Comparison of ENCODE assay signal across 8 cellular contexts in genomic region chrX:153609917-153610833, GRCh38. TPM values are rescaled to one million over a fixed set of nuclear protein-coding genes. Genes with fewer than 3 reads are reported as not detected.
A peak's percentile ranks its signal among the peaks of the same experiment; 100 is the strongest.
DNase-seq lines count a peak whose midpoint lies in the region; ATAC-seq, FAIRE-seq and TF ChIP-seq lines count a peak whose summit lies in the region.

No MANE protein-coding gene starts in this region.

- H3K36me3 Mint-ChIP-seq in activated naive CD4-positive, alpha-beta T cell treated with anti-CD3 and anti-CD28 coated beads, Interleukin-2, amount 50 U/mL, for 24 hours: no peaks in the 10 kb centered on the region
- peaks cover 5% of the 10 kb centered on the region for H3K36me3 Mint-ChIP-seq in glutamatergic neuron (ENCODE audit: unreplicated experiment)

- H3K27ac Mint-ChIP-seq in activated naive CD4-positive, alpha-beta T cell treated with anti-CD3 and anti-CD28 coated beads, Interleukin-2, amount 50 U/mL, for 24 hours: no peak overlapping the region
- H3K27ac Mint-ChIP-seq in glutamatergic neuron (ENCODE audit: unreplicated experiment): no peak overlapping the region

- H3K4me1 Mint-ChIP-seq in activated naive CD4-positive, alpha-beta T cell treated with anti-CD3 and anti-CD28 coated beads, Interleukin-2, amount 50 U/mL, for 24 hours: peaks cover 19% of the 10 kb centered on the region
- no peaks in the 10 kb centered on the region for H3K4me1 Mint-ChIP-seq in glutamatergic neuron (ENCODE audit: low read depth, unreplicated experiment)

- H3K9me3 Mint-ChIP-seq in activated naive CD4-positive, alpha-beta T cell treated with anti-CD3 and anti-CD28 coated beads, Interleukin-2, amount 50 U/mL, for 24 hours: no peaks in the 10 kb centered on the region
- H3K9me3 Mint-ChIP-seq in glutamatergic neuron (ENCODE audit: unreplicated experiment): peaks cover 3% of the 10 kb centered on the region

- peak overlapping the region; percentile 81 for H3K4me3 Mint-ChIP-seq in activated naive CD4-positive, alpha-beta T cell treated with anti-CD3 and anti-CD28 coated beads, Interleukin-2, amount 50 U/mL, for 24 hours
- H3K4me3 Mint-ChIP-seq in glutamatergic neuron (ENCODE audit: unreplicated experiment): peak overlapping the region; percentile 81

- intact Hi-C loops in IMR-90 (cut with micrococcal nuclease) (loop anchor here (1.0 kb wide), 2 partner anchors 34 to 58 kb away; no protein-coding TSS in a partner anchor), pancreas (cut with DNase I) (no loop called here)

- no peak for TF ChIP-seq POLR2A in IMR-90 (IDR thresholded peaks at IDR 0.05; ENCODE audit: low read depth, low read length)

- TF ChIP-seq RAD21 in IMR-90 (IDR thresholded peaks at IDR 0.05; ENCODE audit: low read length): peak; percentile 59

- H3K9ac ChIP-seq in IMR-90 (ENCODE audit: low read depth, low read length) (no peak overlapping the region), SK-N-MC (ENCODE audit: insufficient read length) (peak overlapping the region; percentile 37)

- H3K27me3 Mint-ChIP-seq in activated naive CD4-positive, alpha-beta T cell treated with anti-CD3 and anti-CD28 coated beads, Interleukin-2, amount 50 U/mL, for 24 hours: no peaks in the 10 kb centered on the region
- H3K27me3 Mint-ChIP-seq in glutamatergic neuron (ENCODE audit: unreplicated experiment): peaks cover 2% of the 10 kb centered on the region

- H3K56ac ChIP-seq in IMR-90 (ENCODE audit: extremely low read depth, insufficient read depth, low read length): no peak overlapping the region

- no peaks in the 10 kb centered on the region for H4K20me1 ChIP-seq in IMR-90 (ENCODE audit: insufficient read depth, low read length)

- peak; percentile 69 for TF ChIP-seq CTCF in IMR-90 (conservative IDR thresholded peaks at IDR 0.05; ENCODE audit: low read depth, low read length)
- TF ChIP-seq CTCF in glutamatergic neuron (IDR thresholded peaks at IDR 0.05; ENCODE audit: partially characterized antibody, unreplicated experiment): peak; percentile 85
- peak; percentile 33 to 69 (median 56) for TF ChIP-seq CTCF in pancreas (IDR thresholded peaks at IDR 0.05)

- no peaks in the 10 kb centered on the region for H3K36me3 ChIP-seq in IMR-90 (ENCODE audit: control insufficient read depth, insufficient read depth, low read length)
- H3K36me3 ChIP-seq in SK-N-MC (ENCODE audit: insufficient read depth, low read length): no peaks in the 10 kb centered on the region
- H3K36me3 ChIP-seq in pancreas: no peaks in the 10 kb centered on the region
- H3K36me3 ChIP-seq in thymus (ENCODE audit: control insufficient read depth, insufficient read depth): no peaks in the 10 kb centered on the region

- BruUV-seq in IMR-90 (replicated peaks; lab: Mats Ljungman, UMichigan): no TSS peak

- dilution Hi-C loops in IMR-90 (cut with HindIII; ENCODE audit: low sequenced_read_pairs, unreplicated experiment): no loop called here

- ATAC-seq in GM18502 (IDR thresholded peaks at IDR 0.05; ENCODE audit: poor library complexity, unreplicated experiment): peak; percentile 68
- ATAC-seq in IMR-90 (ENCODE audit: low read depth): peak; percentile 90
- peak; percentile 90 to 97 (median 94) for ATAC-seq in pancreas
- no peak for ATAC-seq in HG03025 (IDR thresholded peaks at IDR 0.05; ENCODE audit: low FRiP score, unreplicated experiment)

- no peak overlapping the region for H2BK20ac ChIP-seq in IMR-90 (ENCODE audit: low read depth, low read length)

- H3K4ac ChIP-seq in IMR-90 (ENCODE audit: low read depth, low read length): no peak overlapping the region

- H4K91ac ChIP-seq in IMR-90 (ENCODE audit: insufficient read depth, low read depth, low read length): no peak overlapping the region

- H4K8ac ChIP-seq in IMR-90 (ENCODE audit: low read depth in 2 of 2, low read length in 2 of 2): no peak overlapping the region

- no peak for FAIRE-seq in pancreas (lab: Jason Lieb, UNC)

- peaks cover 16% of the 10 kb centered on the region for H3K27me3 ChIP-seq in IMR-90 (ENCODE audit: control insufficient read depth, insufficient read depth, low read length)
- H3K27me3 ChIP-seq in pancreas: peaks cover 0 to 7% (median 0%) of the 10 kb centered on the region in 4 donors
- no peaks in the 10 kb centered on the region for H3K27me3 ChIP-seq in thymus (ENCODE audit: control insufficient read depth, insufficient read depth)

- WGBS in IMR-90 (ENCODE audit: extremely low coverage in 2 of 2, insufficient read length in 1 of 2), 2 experiments: 38% methylated on average over 16 of the region's 63 CpGs; no CpG with 5 or more reads in 1 of the 2 experiments
- 5 to 32% methylated on average over 53 to 61 of the region's 63 CpGs for WGBS in pancreas, 2 donors
- WGBS in thymus: 7% methylated on average over 62 of the region's 63 CpGs

- peaks cover 2% of the 10 kb centered on the region for H3K9me3 ChIP-seq in IMR-90 (ENCODE audit: control insufficient read depth, insufficient read depth, low read length)
- H3K9me3 ChIP-seq in SK-N-MC (ENCODE audit: low read depth, low read length): no peaks in the 10 kb centered on the region
- no peaks in the 10 kb centered on the region for H3K9me3 ChIP-seq in pancreas
- H3K9me3 ChIP-seq in thymus (ENCODE audit: control insufficient read depth): no peaks in the 10 kb centered on the region

- POLR2A ChIA-PET in IMR-90 (lab: Charles Lee; ENCODE audit: unreplicated experiment): no interaction called here

- H3K18ac ChIP-seq in IMR-90 (ENCODE audit: low read depth, low read length): no peak overlapping the region

- no peak overlapping the region for H3K23ac ChIP-seq in IMR-90 (ENCODE audit: low read depth, low read length)

- H3K4me1 ChIP-seq in IMR-90 (ENCODE audit: control insufficient read depth, insufficient read depth, low read length) (no peaks in the 10 kb centered on the region), pancreas (no peaks in the 10 kb centered on the region), thymus (ENCODE audit: control insufficient read depth, insufficient read depth, low read length) (no peaks in the 10 kb centered on the region)

- no peak overlapping the region for H2BK15ac ChIP-seq in IMR-90 (ENCODE audit: low read depth, low read length)

- H3K27ac ChIP-seq in IMR-90 (ENCODE audit: insufficient read depth, low read length) (no peak overlapping the region), SK-N-MC (no peak overlapping the region), pancreas (no peak overlapping the region), thymus (ENCODE audit: low read depth) (no peak overlapping the region)

- no peak overlapping the region for H2BK5ac ChIP-seq in IMR-90 (ENCODE audit: low read depth, low read length, poor library complexity, severe bottlenecking)

- CTCF ChIA-PET in IMR-90 (lab: Yijun Ruan, JAX): interaction anchor here (1.2 to 2.4 kb wide), 2 partner anchors 12 to 57 kb away, joined by 4 to 16 read pairs; no protein-coding TSS in a partner anchor

- no peak overlapping the region for H3K14ac ChIP-seq in IMR-90 (replicated peaks; ENCODE audit: low read depth, low read length)

- H2BK120ac ChIP-seq in IMR-90 (ENCODE audit: low read depth, low read length): no peak overlapping the region

- H2AK5ac ChIP-seq in IMR-90 (ENCODE audit: low read depth, low read length): no peak overlapping the region

- DNase-seq in IMR-90: peak; percentile 65
- DNase-seq in SK-N-MC (ENCODE audit: low read depth, low spot score): peak; percentile 10
- DNase-seq in glutamatergic neuron: peak; percentile 87
- peak in 5 of 6 donors; percentile 45 to 86 (median 64) for DNase-seq in pancreas

- peak overlapping the region; percentile 13 for H2AK9ac ChIP-seq in IMR-90 (replicated peaks; ENCODE audit: low read depth, low read length, poor library complexity)

- H3K4me3 ChIP-seq in IMR-90 (ENCODE audit: insufficient read depth, low read depth, low read length): peak overlapping the region; percentile 24; the same call in 1 of the 2 replicates
- peak overlapping the region; percentile 70 for H3K4me3 ChIP-seq in SK-N-MC
- peak overlapping the region in 2 of 4 donors; percentile 21 to 36 for H3K4me3 ChIP-seq in pancreas
- H3K4me3 ChIP-seq in thymus (ENCODE audit: low read length): peak overlapping the region; percentile 44

- H4K5ac ChIP-seq in IMR-90 (ENCODE audit: low read depth, low read length): no peak overlapping the region

- H2AFZ ChIP-seq in IMR-90 (replicated peaks; ENCODE audit: low read length, poor library complexity): peak overlapping the region; percentile 89

- H3K4me2 ChIP-seq in IMR-90 (ENCODE audit: low read depth, low read length): peak overlapping the region; percentile 47

- H3K9me1 ChIP-seq in IMR-90 (ENCODE audit: insufficient read depth, low read length): no peaks in the 10 kb centered on the region

- in situ Hi-C loops in IMR-90 (cut with MboI; ENCODE audit: low sequenced_read_pairs): no loop called here

- H3K79me1 ChIP-seq in IMR-90 (ENCODE audit: low read depth in 1 of 2, low read length in 2 of 2): no peaks in the 10 kb centered on the region

TF ChIP-seq in IMR-90, 13 proteins besides CTCF, POLR2A, EP300 and RAD21 (continues in another document):
- no peak for TF ChIP-seq CHD1 (IDR thresholded peaks at IDR 0.05; ENCODE audit: low read depth, low read length)
- TF ChIP-seq USF2 (IDR thresholded peaks at IDR 0.05; ENCODE audit: low read depth, low read length): no peak
- no peak for TF ChIP-seq RCOR1 (IDR thresholded peaks at IDR 0.05; ENCODE audit: insufficient replicate concordance, low read length)
- TF ChIP-seq NFE2L2 (IDR thresholded peaks at IDR 0.05; ENCODE audit: low read depth, low read length): no peak
- TF ChIP-seq FOS (IDR thresholded peaks at IDR 0.05; ENCODE audit: low read depth, low read length): no peak

RNA-seq across cellular contexts. Expression of gene CCNQ, which starts 11.2 kb away (rescaled TPM):
- total RNA-seq in IMR-90 (2012; rRNA removed) (26.9 and 27.6 TPM in 2 replicates), glutamatergic neuron (ENCODE audit: unreplicated experiment) (28.9 TPM), pancreas (10 to 100 TPM in 1 of 6 donors, 1 to 10 TPM in 5; 6.7 to 10.6 (median 8.1) TPM)
- polyA plus RNA-seq in IMR-90 (2012; rRNA removed) (35.2 and 39.1 TPM in 2 replicates), pancreas (10 to 100 TPM; 26.3 to 32.1 TPM), thymus (28.4 TPM)
- polyA plus RNA-seq in IMR-90 (2012; cell fraction: cytosol; rRNA removed): 23.9 and 50.9 TPM in 2 replicates
- polyA plus RNA-seq in IMR-90 (2012; cell fraction: nucleus; rRNA removed; ENCODE audit: low replicate concordance): 15.4 and 26.3 TPM in 2 replicates

RNA-seq across cellular contexts. Expression of gene DUSP9, which starts 36.8 kb away (rescaled TPM):
- total RNA-seq in IMR-90 (2012; rRNA removed): under 0.01 TPM in 2 replicates
- polyA plus RNA-seq in IMR-90 (2012; rRNA removed): 0.09 and 0.16 TPM in 2 replicates
- 0.05 and 0.20 TPM in 2 replicates for polyA plus RNA-seq in IMR-90 (2012; cell fraction: cytosol; rRNA removed)
- polyA plus RNA-seq in IMR-90 (2012; cell fraction: nucleus; rRNA removed; ENCODE audit: low replicate concordance): 0.05 and 0.16 TPM in 2 replicates
- total RNA-seq in glutamatergic neuron (ENCODE audit: unreplicated experiment): 0.61 TPM
- under 1 TPM in 3 of 6 donors, not detected in 3; 0.09 to 0.28 (median 0.14) TPM for total RNA-seq in pancreas
- polyA plus RNA-seq in pancreas: under 1 TPM in 1 of 2 donors, not detected in 1; 0.07 TPM
- 0.07 TPM for polyA plus RNA-seq in thymus

Comparison
In these comparisons a context has a peak if more than half of its experiments do, and no peak if none do; other contexts are left out.
1. DNase-seq: peak in every context shown above with its lines; median percentile 87 in glutamatergic neuron; 65 in IMR-90; 64 in pancreas; 10 in SK-N-MC.